In the genomic region with DNA sequence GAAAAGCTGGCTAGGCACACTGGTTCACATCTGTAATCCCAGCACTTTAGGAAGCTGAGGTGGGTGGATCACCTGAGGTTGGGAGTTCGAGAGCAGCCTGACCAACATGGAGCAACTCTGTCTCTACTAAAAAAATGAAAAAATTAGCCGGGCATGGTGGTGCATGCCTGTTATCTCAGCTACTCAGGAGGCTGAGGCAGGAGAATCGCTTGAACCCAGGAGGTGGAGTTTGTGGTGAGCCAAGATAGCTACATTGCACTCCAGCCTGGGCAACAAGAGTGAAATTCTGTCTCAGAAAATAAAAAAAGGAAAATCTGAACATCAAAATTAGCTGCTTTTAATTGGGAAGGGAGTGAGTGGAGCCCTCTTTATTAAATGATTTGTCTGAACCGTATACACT, we compare ENCODE assay signal across 4 cellular contexts. TPM values are rescaled to one million over a fixed set of nuclear protein-coding genes. Genes with fewer than 3 reads are reported as not detected.
"Had no signal": no experiment of that assay in that cellular context is flagged by ENCODE, and none has a peak within 500 bp of the region (broad histone marks: within the 10 kb centered on the region; RNA-seq: fewer than 3 reads in every experiment).

No MANE protein-coding gene starts in this region.

RNA-seq across cellular contexts. Expression of gene APOL3, which starts 7.7 kb away (rescaled TPM):
- total RNA-seq: neural crest cell had no signal

RNA-seq across cellular contexts. Expression of gene APOL4, which starts 48.8 kb away (rescaled TPM):
- total RNA-seq: activated B cell treated with CpG ODN at 0.5 μM for 24 hours, foreskin keratinocyte, neural crest cell had no signal
- polyA plus RNA-seq: foreskin keratinocyte, mammary epithelial cell had no signal
